23 cellular contexts compared by ENCODE assay signal in genomic region chr2:120921457-120921856, GRCh38.
"Had no signal": no experiment of that assay in that cellular context is flagged by ENCODE, and none has a peak within 500 bp of the region (broad histone marks: within the 10 kb centered on the region; RNA-seq: fewer than 3 reads in every experiment).

No MANE protein-coding gene starts in this region.

- H3K27ac Mint-ChIP-seq: activated T-cell treated with anti-CD3 and anti-CD28 coated beads, Interleukin-2, amount 50 U/mL, for 72 hours; natural killer cell; stimulated activated naive CD8-positive, alpha-beta T cell treated with anti-CD3 and anti-CD28 coated beads, Interleukin-15, amount 100 ng/mL, for 72 hours; type B pancreatic cell had no signal

- H3K27ac ChIP-seq: breast epithelium, esophagus muscularis mucosa, heart left ventricle, prostate gland, suprapubic skin, WERI-Rb-1 had no signal

- H3K9me3 Mint-ChIP-seq: activated T-cell treated with anti-CD3 and anti-CD28 coated beads, Interleukin-2, amount 50 U/mL, for 72 hours; natural killer cell; stimulated activated naive CD8-positive, alpha-beta T cell treated with anti-CD3 and anti-CD28 coated beads, Interleukin-15, amount 100 ng/mL, for 72 hours; type B pancreatic cell had no signal

- H3K9me3 ChIP-seq: breast epithelium, esophagus muscularis mucosa, gastroesophageal sphincter, heart left ventricle, left lung, prostate gland, right atrium auricular region, suprapubic skin had no signal

- ATAC-seq: activated T-cell treated with anti-CD3 and anti-CD28 coated beads, Interleukin-2, amount 50 U/mL, for 72 hours; gastroesophageal sphincter; heart left ventricle; left lung; natural killer cell; stimulated activated naive CD8-positive, alpha-beta T cell treated with anti-CD3 and anti-CD28 coated beads, Interleukin-15, amount 100 ng/mL, for 72 hours had no signal

- H3K4me1 Mint-ChIP-seq: natural killer cell; stimulated activated naive CD8-positive, alpha-beta T cell treated with anti-CD3 and anti-CD28 coated beads, Interleukin-15, amount 100 ng/mL, for 72 hours had no signal

- DNase-seq: activated CD4-positive, alpha-beta T cell treated with anti-CD3 and anti-CD28 coated beads for 1 hour; activated effector memory CD4-positive, alpha-beta T cell treated with anti-CD3 and anti-CD28 coated beads, Interleukin-2, amount 50 U/mL, for 16 hours; activated naive CD4-positive, alpha-beta T cell treated with anti-CD3 and anti-CD28 coated beads, Interleukin-2, amount 50 U/mL, for 16 hours; activated T-cell treated with anti-CD3 and anti-CD28 coated beads, Interleukin-2, amount 50 U/mL, for 72 hours; effector CD8-positive, alpha-beta T cell; heart left ventricle; left lung; mesendoderm; natural killer cell; occipital lobe; stimulated activated naive CD8-positive, alpha-beta T cell treated with anti-CD3 and anti-CD28 coated beads, Interleukin-15, amount 100 ng/mL, for 72 hours; SW 1271; T-helper 2 cell; WERI-Rb-1 had no signal

- H3K4me3 Mint-ChIP-seq: activated T-cell treated with anti-CD3 and anti-CD28 coated beads, Interleukin-2, amount 50 U/mL, for 72 hours; natural killer cell; stimulated activated naive CD8-positive, alpha-beta T cell treated with anti-CD3 and anti-CD28 coated beads, Interleukin-15, amount 100 ng/mL, for 72 hours; type B pancreatic cell had no signal

- H3K36me3 ChIP-seq: breast epithelium, gastroesophageal sphincter, heart left ventricle, left lung, prostate gland, right atrium auricular region, suprapubic skin, WERI-Rb-1 had no signal

- H3K36me3 Mint-ChIP-seq: natural killer cell had no signal

- H3K4me1 ChIP-seq: breast epithelium, prostate gland, suprapubic skin had no signal

- H3K27me3 ChIP-seq: breast epithelium, esophagus muscularis mucosa, gastroesophageal sphincter, heart left ventricle, right atrium auricular region, suprapubic skin had no signal

- H3K27me3 Mint-ChIP-seq: stimulated activated naive CD8-positive, alpha-beta T cell treated with anti-CD3 and anti-CD28 coated beads, Interleukin-15, amount 100 ng/mL, for 72 hours had no signal

- FAIRE-seq: endothelial cell of umbilical vein, kidney had no signal

- H3K4me3 ChIP-seq: breast epithelium, esophagus muscularis mucosa, gastroesophageal sphincter, heart left ventricle, left lung, prostate gland, right atrium auricular region, suprapubic skin had no signal
